In the genomic region with DNA sequence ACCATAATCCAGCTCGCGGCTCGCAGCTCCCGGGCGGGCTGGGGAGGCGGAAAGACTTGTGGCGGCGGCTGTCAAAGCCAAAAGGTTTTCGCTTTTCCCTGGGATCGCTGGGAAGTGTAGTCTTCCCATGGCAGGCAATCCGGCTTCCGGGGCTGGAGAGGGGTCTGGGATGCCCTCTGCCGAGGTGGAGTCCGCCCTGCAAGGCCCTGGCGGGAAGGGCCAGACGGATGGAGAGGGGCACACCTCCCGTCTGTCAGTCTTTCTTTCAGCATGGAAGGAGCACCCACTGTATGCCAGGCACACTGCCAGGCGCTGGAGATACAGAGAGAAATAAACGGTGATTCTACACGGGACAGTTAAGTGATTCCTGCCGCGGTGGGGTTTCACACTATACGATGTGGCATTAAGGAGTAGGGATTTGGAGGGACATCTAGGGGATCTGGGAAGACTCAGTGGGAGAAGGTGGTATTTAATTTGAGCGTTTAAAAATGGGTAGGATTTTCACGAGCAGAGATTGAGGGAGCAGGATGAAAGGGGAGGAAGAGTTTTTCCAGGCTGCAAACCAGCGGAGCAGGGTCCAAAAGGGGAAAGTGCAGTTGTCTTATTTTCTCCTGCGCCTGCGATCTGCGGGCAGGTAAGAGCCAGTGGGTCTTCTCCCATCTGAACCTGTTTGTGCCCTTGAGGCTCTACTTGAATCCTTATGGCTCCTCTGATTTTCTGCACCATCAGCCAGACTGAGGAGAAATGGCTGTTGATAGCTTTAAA, we compare ENCODE assay signal across 8 cellular contexts. TPM values are rescaled to one million over a fixed set of nuclear protein-coding genes. Genes with fewer than 3 reads are reported as not detected.
DNase-seq lines count a peak whose midpoint lies in the region; ATAC-seq and TF ChIP-seq lines count a peak whose summit lies in the region.

A gene (minus strand): TSS at position 60 of the 765 bp plus-strand sequence. CDS start 461 bp downstream, outside the sequence.

- DNase-seq in DMS153 treated with DMSO at 0.1 percent for 48 hours (lab: John Stamatoyannopoulos, UW; ENCODE audit: unreplicated experiment) (peak; percentile 52), LHCN-M2 (ENCODE audit: low read depth) (peak; percentile 87), SHP77 (lab: John Stamatoyannopoulos, UW) (peak; percentile 83 to 90), cardiac fibroblast (ENCODE audit: low read depth in 2 of 2) (peak; percentile 78 to 90)

- H3K9ac ChIP-seq in iPS-18a (ENCODE audit: low read length): peak within 1 kb of the TSS; percentile 28
- peak within 1 kb of the TSS; percentile 49 for H3K9ac ChIP-seq in rectal smooth muscle tissue (ENCODE audit: low read length)

- peaks cover 5% of the 10 kb centered on the region for H3K4me1 ChIP-seq in iPS-18a (ENCODE audit: control insufficient read depth, low read depth, low read length)
- peaks cover 5% of the 10 kb centered on the region for H3K4me1 ChIP-seq in rectal smooth muscle tissue (ENCODE audit: control insufficient read depth, insufficient read depth, low read length)

- H3K4me3 ChIP-seq in cardiac fibroblast (replicated peaks in 1 of 2; ENCODE audit: low read depth in 2 of 2, low read length in 2 of 2): peak within 1 kb of the TSS; percentile 76 to 81
- H3K4me3 ChIP-seq in iPS-18a (ENCODE audit: low read length): peak within 1 kb of the TSS; percentile 62
- H3K4me3 ChIP-seq in rectal smooth muscle tissue (ENCODE audit: low read length): peak within 1 kb of the TSS; percentile 88

- ATAC-seq in GM18870 (IDR thresholded peaks at IDR 0.05; ENCODE audit: unreplicated experiment) (no peak), GM18907 (IDR thresholded peaks at IDR 0.05; ENCODE audit: unreplicated experiment) (no peak)

- H3K27me3 ChIP-seq in iPS-18a (ENCODE audit: control insufficient read depth, insufficient read depth, low read length) (peaks cover 7% of the 10 kb centered on the region), rectal smooth muscle tissue (ENCODE audit: control insufficient read depth, insufficient read depth, low read length) (no peaks in the 10 kb centered on the region)

- H3K36me3 ChIP-seq in iPS-18a (ENCODE audit: control insufficient read depth, low read depth, low read length) (no peaks in the 10 kb centered on the region), rectal smooth muscle tissue (ENCODE audit: control insufficient read depth, insufficient read depth, low read length) (no peaks in the 10 kb centered on the region)

- no peaks in the 10 kb centered on the region for H3K9me3 ChIP-seq in iPS-18a (ENCODE audit: control insufficient read depth, low read depth, low read length)

- H3K27ac ChIP-seq in iPS-18a (ENCODE audit: low read length): no peak within 1 kb of the TSS
- peak within 1 kb of the TSS; percentile 52 for H3K27ac ChIP-seq in rectal smooth muscle tissue (ENCODE audit: low read depth, low read length)

- TF ChIP-seq CTCF in cardiac fibroblast (IDR thresholded peaks at IDR 0.05; ENCODE audit: low read depth, low read length): peak; percentile 55

RNA-seq across cellular contexts. Expression of the gene that starts here (rescaled TPM):
- total RNA-seq in LHCN-M2 (2014; rRNA removed): 29.8 and 38.5 TPM in 2 replicates
- 40.6 TPM for polyA plus RNA-seq in LHCN-M2 (2012)
